ENCODE assay signal across 20 cellular contexts in genomic region chr3:99776516-99777209, GRCh38. TPM values are rescaled to one million over a fixed set of nuclear protein-coding genes. Genes with fewer than 3 reads are reported as not detected.
DNase-seq lines count a peak whose midpoint lies in the region; ATAC-seq and TF ChIP-seq lines count a peak whose summit lies in the region.
"Had no signal": no experiment of that assay in that cellular context is flagged by ENCODE, and none has a peak within 500 bp of the region (broad histone marks: within the 10 kb centered on the region; RNA-seq: fewer than 3 reads in every experiment).

No MANE protein-coding gene starts in this region.

- H2BK15ac ChIP-seq in mesendoderm (replicated peaks; ENCODE audit: low read depth), result no peak overlapping the region

- peak; percentile 81 for DNase-seq in EL
- DNase-seq in OCI-M1 (lab: John Stamatoyannopoulos, UW), result peak; percentile 97
- DNase-seq in brain microvascular endothelial cell, result peak; percentile 45
- peak; percentile 22 for DNase-seq in mesendoderm
- DNase-seq in HPDE6-E6E7 (ENCODE audit: extremely low spot score), result no peak
- no peak for DNase-seq in NCI-H2107 (lab: John Stamatoyannopoulos, UW)
- DNase-seq: activated B cell treated with CpG ODN at 0.5 μM for 24 hours; activated T-cell treated with anti-CD3 and anti-CD28 coated beads, Interleukin-2, amount 50 U/mL, for 48 hours; body of pancreas; CD4-positive, alpha-beta T cell; DMS153; NCI-H1417 treated with DMSO at 0.1 percent for 48 hours; NCI-H748 treated with DMSO at 0.1 percent for 48 hours; occipital lobe; SJCRH30; T-helper 2 cell had no signal

- H3K27me3 ChIP-seq in brain microvascular endothelial cell (replicated peaks) (no peaks in the 10 kb centered on the region), mesendoderm (ENCODE audit: insufficient read depth, low read length, poor library complexity) (no peaks in the 10 kb centered on the region)
- H3K27me3 ChIP-seq: body of pancreas, SJCRH30, suprapubic skin had no signal

- H3K27ac ChIP-seq in brain microvascular endothelial cell, result no peak overlapping the region
- no peak overlapping the region for H3K27ac ChIP-seq in mesendoderm (ENCODE audit: low read depth, low read length)
- H3K27ac ChIP-seq: body of pancreas, SJCRH30, suprapubic skin had no signal

- no peak overlapping the region for H3K4me2 ChIP-seq in mesendoderm (ENCODE audit: low read length)

- H2BK120ac ChIP-seq in mesendoderm (ENCODE audit: low read depth, low read length), result no peak overlapping the region

- no peak overlapping the region for H3K4me3 ChIP-seq in brain microvascular endothelial cell (ENCODE audit: low read depth, low read length)
- no peak overlapping the region for H3K4me3 ChIP-seq in mesendoderm (ENCODE audit: low read length)
- H3K4me3 ChIP-seq: body of pancreas, SJCRH30, suprapubic skin had no signal

- peak overlapping the region; percentile 56 for H4K8ac ChIP-seq in mesendoderm (ENCODE audit: low read depth, low read length)

- no peak overlapping the region for H3K9ac ChIP-seq in mesendoderm (ENCODE audit: low read length)

- H3K4me1 ChIP-seq in mesendoderm (ENCODE audit: control insufficient read depth, low read depth, low read length), result no peaks in the 10 kb centered on the region
- H3K4me1 ChIP-seq: body of pancreas had no signal

- no peaks in the 10 kb centered on the region for H3K79me2 ChIP-seq in mesendoderm (ENCODE audit: control insufficient read depth, insufficient read depth, low read length)

- no peak overlapping the region for H3K4ac ChIP-seq in mesendoderm (ENCODE audit: low read depth, low read length)

- no peak overlapping the region for H3K18ac ChIP-seq in mesendoderm (ENCODE audit: low read length)

- no peak overlapping the region for H2AK5ac ChIP-seq in mesendoderm (ENCODE audit: low read length)

- no peak overlapping the region for H3K23ac ChIP-seq in mesendoderm (ENCODE audit: low read length)

- H3K56ac ChIP-seq in mesendoderm (ENCODE audit: low read length), result no peak overlapping the region

- no CpG with 5 or more reads among the region's 5 CpGs for WGBS in mesendoderm (ENCODE audit: extremely low coverage, insufficient coverage, low lambda C conversion rate)

- peaks cover 2% of the 10 kb centered on the region for H3K36me3 ChIP-seq in brain microvascular endothelial cell (replicated peaks)
- no peaks in the 10 kb centered on the region for H3K36me3 ChIP-seq in mesendoderm (ENCODE audit: control insufficient read depth, insufficient read depth, low read length)
- H3K36me3 ChIP-seq: SJCRH30, suprapubic skin had no signal

- TF ChIP-seq CTCF in brain microvascular endothelial cell (IDR thresholded peaks at IDR 0.05; ENCODE audit: low read depth, low read length, missing control alignments), result no peak

- H3K79me1 ChIP-seq in mesendoderm (ENCODE audit: low read length), result no peaks in the 10 kb centered on the region

- ATAC-seq in HG03025 (IDR thresholded peaks at IDR 0.05; ENCODE audit: low FRiP score, unreplicated experiment), result no peak
- ATAC-seq in GM18858 (IDR thresholded peaks at IDR 0.05; ENCODE audit: unreplicated experiment), result no peak
- ATAC-seq: body of pancreas, sciatic nerve had no signal

- in situ Hi-C loops in brain microvascular endothelial cell (cut with HindIII; ENCODE audit: low pct_ligation_motif_present, low sequenced_read_pairs), result no loop called here

- H2BK5ac ChIP-seq in mesendoderm (ENCODE audit: low read length), result no peak overlapping the region

- H4K5ac ChIP-seq in mesendoderm (ENCODE audit: low read length), result no peak overlapping the region

RNA-seq across cellular contexts. Expression of gene CMSS1, which starts 41.0 kb away (rescaled TPM):
- 157 TPM for polyA plus RNA-seq in mesendoderm (2013, experiment 1 of 2)
- polyA plus RNA-seq in mesendoderm (2013, experiment 2 of 2), result 149 TPM

Comparison
In these comparisons a context has a peak if more than half of its experiments do, and no peak if none do; other contexts are left out.
1. DNase-seq: peak in EL (single experiment), OCI-M1 (single experiment), brain microvascular endothelial cell (single experiment) and mesendoderm (single experiment); none in HPDE6-E6E7 (single experiment) and NCI-H2107 (single experiment).